In the genomic region with DNA sequence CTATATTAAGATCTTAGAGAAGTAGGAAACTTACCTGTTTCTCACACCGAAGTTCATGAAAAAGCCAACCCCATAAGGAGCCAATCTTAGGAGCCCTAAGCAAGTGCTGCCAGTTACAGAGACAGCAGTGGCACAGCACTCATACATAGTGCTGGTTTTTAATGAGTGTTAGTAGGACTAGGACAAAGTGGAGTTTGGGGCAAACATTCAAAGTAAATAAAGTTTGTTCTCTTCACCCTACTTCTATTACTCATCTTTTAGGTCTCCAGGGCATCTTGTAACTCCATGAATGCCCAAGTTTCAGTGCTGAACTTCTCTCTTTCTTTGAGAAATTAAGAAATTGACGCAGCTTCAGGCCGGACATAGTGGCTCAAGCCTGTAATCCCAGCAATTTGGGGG, we compare ENCODE assay signal across 17 cellular contexts.
"Had no signal": no experiment of that assay in that cellular context is flagged by ENCODE, and none has a peak within 500 bp of the region (broad histone marks: within the 10 kb centered on the region; RNA-seq: fewer than 3 reads in every experiment).

No MANE protein-coding gene starts in this region.

- H3K4me1 ChIP-seq: breast epithelium, parathyroid adenoma, tibial artery had no signal

- H3K27ac ChIP-seq: breast epithelium, hepatocyte, parathyroid adenoma, tibial artery had no signal

- H3K27me3 ChIP-seq: breast epithelium, hepatocyte had no signal

- H3K4me3 Mint-ChIP-seq: dendritic cell treated with granulocyte-macrophage colony-stimulating factor and Interleukin-4, amounts not matched to agents 40 ng/mL and 50 ng/mL, for 4 days; stimulated activated effector memory CD8-positive, alpha-beta T cell treated with anti-CD3 and anti-CD28 coated beads, Interleukin-12 subunit alpha, Interleukin-12 subunit beta, amount 100 ng/mL, for 72 hours had no signal

- H3K4me3 ChIP-seq: breast epithelium, hepatocyte, tibial artery had no signal

- DNase-seq: activated CD4-positive, alpha-beta T cell treated with anti-CD3 and anti-CD28 coated beads, Interleukin-2, amount 50 U/mL, for 48 hours; activated CD4-positive, CD25-positive, alpha-beta regulatory T cell treated with anti-CD3 and anti-CD28 coated beads, Interleukin-2, amount 50 U/mL, for 72 hours; activated effector memory CD4-positive, alpha-beta T cell treated with anti-CD3 and anti-CD28 coated beads, Interleukin-2, amount 50 U/mL, for 16 hours; activated T-cell treated with anti-CD3 and anti-CD28 coated beads, Interleukin-2, amount 50 U/mL, for 48 hours; anterior cingulate cortex; effector memory CD4-positive, alpha-beta T cell; islet precursor cell; naive B cell; SK-N-SH; T-helper 1 cell; tibial artery had no signal

- H3K9me3 Mint-ChIP-seq: dendritic cell treated with granulocyte-macrophage colony-stimulating factor and Interleukin-4, amounts not matched to agents 40 ng/mL and 50 ng/mL, for 4 days had no signal

- H3K4me2 ChIP-seq: hepatocyte, SK-N-SH had no signal

- H3K36me3 Mint-ChIP-seq: activated naive CD4-positive, alpha-beta T cell treated with anti-CD3 and anti-CD28 coated beads, Interleukin-2, amount 50 U/mL, for 72 hours; naive B cell; stimulated activated effector memory CD8-positive, alpha-beta T cell treated with anti-CD3 and anti-CD28 coated beads, Interleukin-12 subunit alpha, Interleukin-12 subunit beta, amount 100 ng/mL, for 72 hours had no signal

- H3K4me1 Mint-ChIP-seq: stimulated activated effector memory CD8-positive, alpha-beta T cell treated with anti-CD3 and anti-CD28 coated beads, Interleukin-12 subunit alpha, Interleukin-12 subunit beta, amount 100 ng/mL, for 72 hours had no signal

- H3K27me3 Mint-ChIP-seq: dendritic cell treated with granulocyte-macrophage colony-stimulating factor and Interleukin-4, amounts not matched to agents 40 ng/mL and 50 ng/mL, for 4 days; naive B cell had no signal

- H3K79me2 ChIP-seq: hepatocyte, parathyroid adenoma had no signal

- H3K27ac Mint-ChIP-seq: dendritic cell treated with granulocyte-macrophage colony-stimulating factor and Interleukin-4, amounts not matched to agents 40 ng/mL and 50 ng/mL, for 4 days; stimulated activated effector memory CD8-positive, alpha-beta T cell treated with anti-CD3 and anti-CD28 coated beads, Interleukin-12 subunit alpha, Interleukin-12 subunit beta, amount 100 ng/mL, for 72 hours had no signal

- H3K36me3 ChIP-seq: breast epithelium, tibial artery had no signal

- ATAC-seq: stimulated activated effector memory CD8-positive, alpha-beta T cell treated with anti-CD3 and anti-CD28 coated beads, Interleukin-12 subunit alpha, Interleukin-12 subunit beta, amount 100 ng/mL, for 72 hours had no signal

- H2AFZ ChIP-seq: hepatocyte, parathyroid adenoma had no signal

- H3K9me2 ChIP-seq: SK-N-SH had no signal

- H3K9me3 ChIP-seq: breast epithelium, SK-N-SH, tibial artery had no signal

- H3K9ac ChIP-seq: parathyroid adenoma, SK-N-SH had no signal
